ENCODE assay signal across 1 cellular context in the genomic region with DNA sequence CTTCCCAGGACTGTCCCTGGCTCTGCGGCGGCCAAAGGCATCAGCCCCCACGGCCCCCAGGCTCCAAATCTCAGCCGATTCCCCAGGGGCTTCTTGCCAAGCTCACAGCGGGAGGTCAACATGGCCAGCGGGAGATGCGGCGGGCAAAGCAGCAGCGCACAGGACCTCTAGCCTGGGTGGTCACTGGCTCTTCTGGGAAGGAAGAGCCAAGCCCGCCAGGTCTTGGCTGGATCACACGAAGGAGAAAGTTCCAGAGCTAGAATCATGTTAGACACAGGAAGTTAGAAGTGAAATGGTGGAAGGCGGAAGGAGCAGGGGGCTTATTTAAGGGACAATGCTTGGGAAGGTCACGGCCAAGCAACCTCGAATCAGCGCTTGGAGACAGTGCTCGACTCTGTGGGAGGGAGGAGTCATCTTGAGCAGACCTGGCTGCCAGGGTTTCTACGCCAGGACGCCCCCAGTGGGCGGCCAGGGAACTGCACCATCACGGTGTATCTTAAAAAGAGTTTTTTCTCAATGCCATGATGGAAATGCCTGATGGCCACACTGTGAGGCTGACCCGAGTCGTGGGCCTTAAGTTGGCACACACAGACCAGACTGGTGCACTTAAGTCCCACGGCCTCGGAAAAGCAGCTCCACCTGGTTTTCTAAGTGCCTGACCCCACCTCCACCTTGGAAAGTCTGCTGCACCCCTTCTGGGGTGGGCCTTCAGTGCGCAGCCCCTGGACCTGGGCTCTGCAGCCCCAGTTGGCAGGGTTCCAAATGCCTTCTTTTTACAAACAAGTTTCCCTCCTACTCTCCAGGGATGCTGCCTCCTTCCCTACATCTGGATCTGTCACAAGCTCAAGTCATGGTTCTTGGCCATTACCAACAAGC.
TF ChIP-seq lines count a peak whose summit lies in the region.

No MANE protein-coding gene starts in this region.

TF ChIP-seq in K562, 482 proteins besides CTCF, POLR2A, EP300 and RAD21 (continued from another document):
- TF ChIP-seq, protein P1, sequence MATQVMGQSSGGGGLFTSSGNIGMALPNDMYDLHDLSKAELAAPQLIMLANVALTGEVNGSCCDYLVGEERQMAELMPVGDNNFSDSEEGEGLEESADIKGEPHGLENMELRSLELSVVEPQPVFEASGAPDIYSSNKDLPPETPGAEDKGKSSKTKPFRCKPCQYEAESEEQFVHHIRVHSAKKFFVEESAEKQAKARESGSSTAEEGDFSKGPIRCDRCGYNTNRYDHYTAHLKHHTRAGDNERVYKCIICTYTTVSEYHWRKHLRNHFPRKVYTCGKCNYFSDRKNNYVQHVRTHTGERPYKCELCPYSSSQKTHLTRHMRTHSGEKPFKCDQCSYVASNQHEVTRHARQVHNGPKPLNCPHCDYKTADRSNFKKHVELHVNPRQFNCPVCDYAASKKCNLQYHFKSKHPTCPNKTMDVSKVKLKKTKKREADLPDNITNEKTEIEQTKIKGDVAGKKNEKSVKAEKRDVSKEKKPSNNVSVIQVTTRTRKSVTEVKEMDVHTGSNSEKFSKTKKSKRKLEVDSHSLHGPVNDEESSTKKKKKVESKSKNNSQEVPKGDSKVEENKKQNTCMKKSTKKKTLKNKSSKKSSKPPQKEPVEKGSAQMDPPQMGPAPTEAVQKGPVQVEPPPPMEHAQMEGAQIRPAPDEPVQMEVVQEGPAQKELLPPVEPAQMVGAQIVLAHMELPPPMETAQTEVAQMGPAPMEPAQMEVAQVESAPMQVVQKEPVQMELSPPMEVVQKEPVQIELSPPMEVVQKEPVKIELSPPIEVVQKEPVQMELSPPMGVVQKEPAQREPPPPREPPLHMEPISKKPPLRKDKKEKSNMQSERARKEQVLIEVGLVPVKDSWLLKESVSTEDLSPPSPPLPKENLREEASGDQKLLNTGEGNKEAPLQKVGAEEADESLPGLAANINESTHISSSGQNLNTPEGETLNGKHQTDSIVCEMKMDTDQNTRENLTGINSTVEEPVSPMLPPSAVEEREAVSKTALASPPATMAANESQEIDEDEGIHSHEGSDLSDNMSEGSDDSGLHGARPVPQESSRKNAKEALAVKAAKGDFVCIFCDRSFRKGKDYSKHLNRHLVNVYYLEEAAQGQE (CRISPR knock-in tag; IDR thresholded peaks at IDR 0.05; ENCODE audit: low read depth), result peak; percentile 26; the same call in 1 of the 2 replicates
- no peak for TF ChIP-seq SIN3B (IDR thresholded peaks at IDR 0.05; ENCODE audit: low read depth)
- peak; percentile 70; the same call in 1 of the 2 replicates for TF ChIP-seq ZNF263 (CRISPR knock-in tag; IDR thresholded peaks at IDR 0.05; ENCODE audit: borderline replicate concordance)
- TF ChIP-seq L3MBTL2 (IDR thresholded peaks at IDR 0.05), result no peak
- no peak for TF ChIP-seq NFATC3 (IDR thresholded peaks at IDR 0.05)
- TF ChIP-seq TAF7 (tag; IDR thresholded peaks at IDR 0.05), result no peak
- peak; percentile 45 to 46; a peak in 2 of 4 replicates for TF ChIP-seq NRF1 (conservative IDR thresholded peaks at IDR 0.05 in 1 of 2, IDR thresholded peaks at IDR 0.05 in 1 of 2)
- no peak for TF ChIP-seq CHD1 (IDR thresholded peaks at IDR 0.05; ENCODE audit: low read length)
- TF ChIP-seq, protein P2, sequence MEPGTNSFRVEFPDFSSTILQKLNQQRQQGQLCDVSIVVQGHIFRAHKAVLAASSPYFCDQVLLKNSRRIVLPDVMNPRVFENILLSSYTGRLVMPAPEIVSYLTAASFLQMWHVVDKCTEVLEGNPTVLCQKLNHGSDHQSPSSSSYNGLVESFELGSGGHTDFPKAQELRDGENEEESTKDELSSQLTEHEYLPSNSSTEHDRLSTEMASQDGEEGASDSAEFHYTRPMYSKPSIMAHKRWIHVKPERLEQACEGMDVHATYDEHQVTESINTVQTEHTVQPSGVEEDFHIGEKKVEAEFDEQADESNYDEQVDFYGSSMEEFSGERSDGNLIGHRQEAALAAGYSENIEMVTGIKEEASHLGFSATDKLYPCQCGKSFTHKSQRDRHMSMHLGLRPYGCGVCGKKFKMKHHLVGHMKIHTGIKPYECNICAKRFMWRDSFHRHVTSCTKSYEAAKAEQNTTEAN (CRISPR knock-in tag; IDR thresholded peaks at IDR 0.05), result no peak
- TF ChIP-seq CHD2 (IDR thresholded peaks at IDR 0.05; ENCODE audit: low read depth, low read length), result no peak
